ENCODE assay signal across 9 cellular contexts in genomic region chr11:110711776-110712642, GRCh38. TPM values are rescaled to one million over a fixed set of nuclear protein-coding genes. Genes with fewer than 3 reads are reported as not detected.
DNase-seq lines count a peak whose midpoint lies in the region; ATAC-seq, FAIRE-seq and TF ChIP-seq lines count a peak whose summit lies in the region.
"Had no signal": no experiment of that assay in that cellular context is flagged by ENCODE, and none has a peak within 500 bp of the region (broad histone marks: within the 10 kb centered on the region; RNA-seq: fewer than 3 reads in every experiment).

Gene ARHGAP20 (minus strand): TSS chr11:110712437. CDS start chr11:110712231, 206 bp downstream.

- TF ChIP-seq POLR2A in GM12892 (IDR thresholded peaks at IDR 0.05; ENCODE audit: low read depth, low read length) (no peak), lower leg skin (IDR thresholded peaks at IDR 0.05) (no peak)

- intact Hi-C loops in lower leg skin (cut with DNase I; ENCODE audit: low total_unique reads): no loop called here

- ATAC-seq in HG02588 (IDR thresholded peaks at IDR 0.05; ENCODE audit: unreplicated experiment): peak; percentile 76

- TF ChIP-seq CTCF in VCaP (conservative IDR thresholded peaks at IDR 0.05) (no peak), lower leg skin (IDR thresholded peaks at IDR 0.05) (no peak)

- FAIRE-seq in GM12892 (lab: Jason Lieb, UNC): peak; percentile 65

- DNase-seq in GM12892 (ENCODE audit: insufficient read length): peak; percentile 53
- DNase-seq in NCI-H128 (lab: John Stamatoyannopoulos, UW; ENCODE audit: unreplicated experiment): peak; percentile 38
- DNase-seq in lower leg skin (ENCODE audit: low spot score in 2 of 2): peak; percentile 26 to 93
- DNase-seq in stimulated activated CD8-positive, alpha-beta memory T cell treated with anti-CD3 and anti-CD28 coated beads, Interleukin-12 subunit alpha, Interleukin-12 subunit beta, amount 100 ng/mL, for 24 hours (ENCODE audit: extremely low read depth): peak; percentile 15
- DNase-seq in cerebellar nuclear complex (lab: John Stamatoyannopoulos, UW): no peak

- peak within 1 kb of the TSS; percentile 64 to 66 for H3K4me3 ChIP-seq in duodenal mucosa (ENCODE audit: low read depth in 1 of 2, low read length in 2 of 2)
- H3K4me3 ChIP-seq in lower leg skin (ENCODE audit: low read depth, poor library complexity, severe bottlenecking): peak within 1 kb of the TSS; percentile 46

- H3K27ac ChIP-seq in VCaP (peak within 1 kb of the TSS; percentile 89), duodenal mucosa (ENCODE audit: low read depth, low read length) (peak within 1 kb of the TSS; percentile 17)
- H3K27ac ChIP-seq: epithelial cell of prostate had no signal

- peaks cover 0 to 4% of the 10 kb centered on the region in 2 donors for H3K4me1 ChIP-seq in duodenal mucosa (ENCODE audit: control insufficient read depth in 1 of 2, insufficient read depth in 2 of 2, low read length in 2 of 2)

- peaks cover 25 to 36% of the 10 kb centered on the region in 2 donors for H3K27me3 ChIP-seq in duodenal mucosa (ENCODE audit: control insufficient read depth in 1 of 2, insufficient read depth in 2 of 2, low read length in 2 of 2)

- H3K9ac ChIP-seq in duodenal mucosa (ENCODE audit: low read depth in 1 of 2, low read length in 2 of 2): peak within 1 kb of the TSS; percentile 13 to 33

- H3K36me3 ChIP-seq in duodenal mucosa (ENCODE audit: control insufficient read depth in 1 of 2, insufficient read depth in 2 of 2, low read length in 2 of 2): no peaks in the 10 kb centered on the region

- WGBS in lower leg skin, 2 donors: 1 to 2% methylated on average over 38 to 58 of the region's 107 CpGs

- H3K9me3 ChIP-seq in duodenal mucosa (ENCODE audit: control insufficient read depth in 1 of 2, low read length in 2 of 2): no peaks in the 10 kb centered on the region

RNA-seq across cellular contexts. Expression of gene ARHGAP20, which starts in this region (rescaled TPM):
- polyA plus RNA-seq in GM12892 (2012; ENCODE audit: missing spikeins): not detected
- total RNA-seq in lower leg skin: 1 to 10 TPM in 3 of 4 donors, under 1 TPM in 1; 0.99 to 2.0 (median 1.7) TPM

Comparison
In these comparisons a context has a peak if more than half of its experiments do, and no peak if none do; other contexts are left out.
1. DNase-seq: peak in GM12892 (single experiment), NCI-H128 (single experiment), lower leg skin (2 of 2) and stimulated activated CD8-positive, alpha-beta memory T cell treated with anti-CD3 and anti-CD28 coated beads, Interleukin-12 subunit alpha, Interleukin-12 subunit beta, amount 100 ng/mL, for 24 hours (single experiment); none in cerebellar nuclear complex (0 of 2).